Comparison of ENCODE assay signal across 18 cellular contexts in genomic region chr10:126169899-126170298, GRCh38.
DNase-seq lines count a peak whose midpoint lies in the region; ATAC-seq and TF ChIP-seq lines count a peak whose summit lies in the region.
"Had no signal": no experiment of that assay in that cellular context is flagged by ENCODE, and none has a peak within 500 bp of the region (broad histone marks: within the 10 kb centered on the region; RNA-seq: fewer than 3 reads in every experiment).

No MANE protein-coding gene starts in this region.

- no peaks in the 10 kb centered on the region for H3K27me3 ChIP-seq in GM23338 (ENCODE audit: insufficient read depth)
- H3K27me3 ChIP-seq in subcutaneous abdominal adipose tissue (ENCODE audit: control insufficient read depth in 5 of 5, insufficient read depth in 4 of 5, low read length in 5 of 5) = no peaks in the 10 kb centered on the region

- no peaks in the 10 kb centered on the region for H3K9me2 ChIP-seq in GM23338 (ENCODE audit: insufficient read depth)

- no peak overlapping the region for H3K4me3 Mint-ChIP-seq in GM23338
- H3K4me3 Mint-ChIP-seq: CD4-positive, alpha-beta T cell had no signal

- no peaks in the 10 kb centered on the region for H3K9me3 ChIP-seq in subcutaneous abdominal adipose tissue (ENCODE audit: control insufficient read depth in 5 of 5, low read length in 5 of 5)

- H3K27ac ChIP-seq in GM23338 (ENCODE audit: low read depth) (no peak overlapping the region), subcutaneous abdominal adipose tissue (ENCODE audit: low read depth, low read length) (peak overlapping the region; percentile 86)
- H3K27ac ChIP-seq: RWPE1 had no signal

- no peak overlapping the region for H3K4me3 ChIP-seq in GM23338
- H3K4me3 ChIP-seq in subcutaneous abdominal adipose tissue (ENCODE audit: low read depth in 1 of 5, low read length in 5 of 5) = no peak overlapping the region

- no peaks in the 10 kb centered on the region for H3K4me1 ChIP-seq in GM23338 (ENCODE audit: insufficient read depth)
- peaks cover 3 to 25% (median 18%) of the 10 kb centered on the region in 5 donors for H3K4me1 ChIP-seq in subcutaneous abdominal adipose tissue (ENCODE audit: control insufficient read depth in 5 of 5, insufficient read depth in 5 of 5, low read length in 5 of 5)

- peaks cover 4% of the 10 kb centered on the region; the same call in 2 of the 3 replicates for H3K4me1 Mint-ChIP-seq in GM23338

- H3K36me3 ChIP-seq in GM23338 (ENCODE audit: insufficient read depth) (no peaks in the 10 kb centered on the region), subcutaneous abdominal adipose tissue (ENCODE audit: control insufficient read depth in 5 of 5, insufficient read depth in 5 of 5, low read length in 5 of 5) (no peaks in the 10 kb centered on the region)

- H3K36me3 Mint-ChIP-seq in GM23338 (ENCODE audit: low read depth) = no peaks in the 10 kb centered on the region

- no peak for TF ChIP-seq CTCF in GM23338 (conservative IDR thresholded peaks at IDR 0.05; ENCODE audit: low read depth in 2 of 2)

- H2AFZ ChIP-seq in GM23338 = peak overlapping the region; percentile 66; the same call in 1 of the 2 replicates

- H3K9me3 Mint-ChIP-seq in GM23338 = no peaks in the 10 kb centered on the region

- no peak overlapping the region for H3K9ac ChIP-seq in subcutaneous abdominal adipose tissue (ENCODE audit: low read length in 5 of 5)

- no peaks in the 10 kb centered on the region for H3F3A ChIP-seq in GM23338 (replicated peaks; ENCODE audit: low read depth)

- H3K27ac Mint-ChIP-seq in GM23338 = no peak overlapping the region
- H3K27ac Mint-ChIP-seq: CD4-positive, alpha-beta T cell had no signal

- no peaks in the 10 kb centered on the region for H3K79me2 ChIP-seq in GM23338 (replicated peaks; ENCODE audit: insufficient read depth)

- no peaks in the 10 kb centered on the region for H4K20me1 ChIP-seq in GM23338 (replicated peaks; ENCODE audit: insufficient read depth)

- DNase-seq in GM23338 (ENCODE audit: low spot score) (no peak), globus pallidus (ENCODE audit: low spot score) (peak; percentile 46), nucleus accumbens (lab: John Stamatoyannopoulos, UW) (peak in 29 of 56 donors; percentile 3 to 64 (median 22)), CD1c-positive myeloid dendritic cell (ENCODE audit: extremely low spot score) (no peak)
- DNase-seq: AML-193; CD4-positive, alpha-beta T cell; DND-41; H7; KBM-7; NCI-H1092; NCI-H1694; NCI-H2107; NCI-H226; NCI-H526 had no signal

- H3K27me3 Mint-ChIP-seq in GM23338 (ENCODE audit: insufficient read depth, low read depth, poor library complexity) = peaks cover 10% of the 10 kb centered on the region
- H3K27me3 Mint-ChIP-seq: CD4-positive, alpha-beta T cell had no signal

- ATAC-seq in GM23338 (no peak), HG03175 (IDR thresholded peaks at IDR 0.05; ENCODE audit: unreplicated experiment) (no peak), GM21423 (IDR thresholded peaks at IDR 0.05; ENCODE audit: unreplicated experiment) (no peak)

- no peak overlapping the region for H3K4me2 ChIP-seq in GM23338

TF ChIP-seq in GM23338, 12 proteins besides CTCF, POLR2A, EP300 and RAD21:
- TF ChIP-seq JUNB (IDR thresholded peaks at IDR 0.05; ENCODE audit: unreplicated experiment) (no peak), EZH2phosphoT487 (IDR thresholded peaks at IDR 0.05; ENCODE audit: unreplicated experiment) (no peak), EZH2 (IDR thresholded peaks at IDR 0.05; ENCODE audit: low read depth, unreplicated experiment) (no peak), CREB1 (CRISPR knock-in tag; IDR thresholded peaks at IDR 0.05; ENCODE audit: low read depth) (no peak), ZNF114 (CRISPR knock-in tag; IDR thresholded peaks at IDR 0.05) (no peak), NANOG (IDR thresholded peaks at IDR 0.05; ENCODE audit: borderline replicate concordance) (no peak), STAT1 (IDR thresholded peaks at IDR 0.05; ENCODE audit: unreplicated experiment) (no peak)

Comparison
In these comparisons a context has a peak if more than half of its experiments do, and no peak if none do; other contexts are left out.
1. DNase-seq: peak in globus pallidus (single experiment) and nucleus accumbens (29 of 56); none in GM23338 (single experiment) and CD1c-positive myeloid dendritic cell (single experiment).